ENCODE assay signal across 1 cellular context in the genomic region with DNA sequence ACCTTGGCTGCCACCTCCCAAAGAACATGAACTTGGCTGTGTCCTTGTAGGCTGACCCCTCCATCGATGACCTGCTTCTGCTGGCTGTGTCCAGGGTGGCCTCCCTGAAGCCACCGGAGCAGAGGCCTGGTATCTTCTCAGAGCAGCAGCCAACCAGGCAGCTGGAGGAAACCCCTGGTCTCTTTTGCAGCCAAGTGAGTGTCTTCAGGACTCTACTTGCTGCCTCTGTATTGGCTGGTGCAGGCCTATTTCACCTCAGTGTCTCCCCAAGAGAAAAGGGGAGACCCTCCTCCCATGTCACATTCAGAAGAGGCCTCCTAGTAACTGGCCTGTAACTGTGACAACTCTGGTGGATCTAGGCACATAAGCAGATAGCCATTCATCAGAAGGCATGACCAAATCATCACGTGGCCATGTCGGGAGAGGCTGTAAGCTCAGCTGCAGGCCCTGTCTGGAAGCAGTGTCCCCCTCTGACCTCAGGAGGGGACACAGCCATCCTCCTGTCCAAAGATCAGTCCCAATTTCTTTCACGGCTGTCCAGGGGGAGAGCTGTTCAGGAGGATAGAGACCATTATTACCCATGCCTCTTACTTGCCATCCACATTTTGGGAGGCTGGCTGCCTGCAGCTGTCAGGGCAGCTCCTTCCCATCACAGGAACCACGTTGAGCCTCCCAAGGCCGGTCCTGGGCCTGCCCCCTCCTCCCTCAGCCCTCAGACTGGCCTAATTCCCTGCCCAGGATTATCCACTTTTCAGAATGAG.
A peak's percentile ranks its signal among the peaks of the same experiment; 100 is the strongest.
TF ChIP-seq lines count a peak whose summit lies in the region.

No MANE protein-coding gene starts in this region.

TF ChIP-seq in HepG2, 621 proteins besides CTCF, POLR2A, EP300 and RAD21 (continued from another document and continues in another):
- TF ChIP-seq, protein P1, sequence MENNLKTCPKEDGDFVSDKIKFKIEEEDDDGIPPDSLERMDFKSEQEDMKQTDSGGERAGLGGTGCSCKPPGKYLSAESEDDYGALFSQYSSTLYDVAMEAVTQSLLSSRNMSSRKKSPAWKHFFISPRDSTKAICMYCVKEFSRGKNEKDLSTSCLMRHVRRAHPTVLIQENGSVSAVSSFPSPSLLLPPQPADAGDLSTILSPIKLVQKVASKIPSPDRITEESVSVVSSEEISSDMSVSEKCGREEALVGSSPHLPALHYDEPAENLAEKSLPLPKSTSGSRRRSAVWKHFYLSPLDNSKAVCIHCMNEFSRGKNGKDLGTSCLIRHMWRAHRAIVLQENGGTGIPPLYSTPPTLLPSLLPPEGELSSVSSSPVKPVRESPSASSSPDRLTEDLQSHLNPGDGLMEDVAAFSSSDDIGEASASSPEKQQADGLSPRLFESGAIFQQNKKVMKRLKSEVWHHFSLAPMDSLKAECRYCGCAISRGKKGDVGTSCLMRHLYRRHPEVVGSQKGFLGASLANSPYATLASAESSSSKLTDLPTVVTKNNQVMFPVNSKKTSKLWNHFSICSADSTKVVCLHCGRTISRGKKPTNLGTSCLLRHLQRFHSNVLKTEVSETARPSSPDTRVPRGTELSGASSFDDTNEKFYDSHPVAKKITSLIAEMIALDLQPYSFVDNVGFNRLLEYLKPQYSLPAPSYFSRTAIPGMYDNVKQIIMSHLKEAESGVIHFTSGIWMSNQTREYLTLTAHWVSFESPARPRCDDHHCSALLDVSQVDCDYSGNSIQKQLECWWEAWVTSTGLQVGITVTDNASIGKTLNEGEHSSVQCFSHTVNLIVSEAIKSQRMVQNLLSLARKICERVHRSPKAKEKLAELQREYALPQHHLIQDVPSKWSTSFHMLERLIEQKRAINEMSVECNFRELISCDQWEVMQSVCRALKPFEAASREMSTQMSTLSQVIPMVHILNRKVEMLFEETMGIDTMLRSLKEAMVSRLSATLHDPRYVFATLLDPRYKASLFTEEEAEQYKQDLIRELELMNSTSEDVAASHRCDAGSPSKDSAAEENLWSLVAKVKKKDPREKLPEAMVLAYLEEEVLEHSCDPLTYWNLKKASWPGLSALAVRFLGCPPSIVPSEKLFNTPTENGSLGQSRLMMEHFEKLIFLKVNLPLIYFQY (CRISPR knock-in tag; IDR thresholded peaks at IDR 0.05; ENCODE audit: borderline replicate concordance), result no peak
- TF ChIP-seq JUN (CRISPR knock-in tag; IDR thresholded peaks at IDR 0.05), result no peak; the same call in 1 of the 2 replicates
- TF ChIP-seq, protein P2, sequence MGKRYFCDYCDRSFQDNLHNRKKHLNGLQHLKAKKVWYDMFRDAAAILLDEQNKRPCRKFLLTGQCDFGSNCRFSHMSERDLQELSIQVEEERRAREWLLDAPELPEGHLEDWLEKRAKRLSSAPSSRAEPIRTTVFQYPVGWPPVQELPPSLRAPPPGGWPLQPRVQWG (CRISPR knock-in tag; IDR thresholded peaks at IDR 0.05; ENCODE audit: borderline replicate concordance, low read depth), result no peak
- TF ChIP-seq ZNF777 (CRISPR knock-in tag; IDR thresholded peaks at IDR 0.05), result no peak; the same call in 1 of the 2 replicates
- no peak for TF ChIP-seq PCBP1 (IDR thresholded peaks at IDR 0.05; ENCODE audit: borderline replicate concordance, low read depth, low read length)
- TF ChIP-seq, protein P3, sequence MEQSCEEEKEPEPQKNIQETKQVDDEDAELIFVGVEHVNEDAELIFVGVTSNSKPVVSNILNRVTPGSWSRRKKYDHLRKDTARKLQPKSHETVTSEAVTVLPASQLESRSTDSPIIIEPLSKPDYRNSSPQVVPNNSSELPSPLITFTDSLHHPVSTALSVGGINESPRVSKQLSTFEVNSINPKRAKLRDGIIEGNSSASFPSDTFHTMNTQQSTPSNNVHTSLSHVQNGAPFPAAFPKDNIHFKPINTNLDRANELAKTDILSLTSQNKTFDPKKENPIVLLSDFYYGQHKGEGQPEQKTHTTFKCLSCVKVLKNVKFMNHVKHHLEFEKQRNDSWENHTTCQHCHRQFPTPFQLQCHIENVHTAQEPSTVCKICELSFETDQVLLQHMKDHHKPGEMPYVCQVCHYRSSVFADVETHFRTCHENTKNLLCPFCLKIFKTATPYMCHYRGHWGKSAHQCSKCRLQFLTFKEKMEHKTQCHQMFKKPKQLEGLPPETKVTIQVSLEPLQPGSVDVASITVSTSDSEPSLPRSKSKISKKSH (CRISPR knock-in tag; IDR thresholded peaks at IDR 0.05; ENCODE audit: borderline replicate concordance), result peak; percentile 23; the same call in 1 of the 2 replicates
- no peak for TF ChIP-seq SOX13 (IDR thresholded peaks at IDR 0.05)
- TF ChIP-seq SOX13 (CRISPR knock-in tag; conservative IDR thresholded peaks at IDR 0.05 in 1 of 2, IDR thresholded peaks at IDR 0.05 in 1 of 2), result peak in 1 of 2 experiments; percentile 62; a peak in 2 of 4 replicates
- no peak for TF ChIP-seq RFXANK (CRISPR knock-in tag; IDR thresholded peaks at IDR 0.05)
- TF ChIP-seq HNRNPLL (IDR thresholded peaks at IDR 0.05; ENCODE audit: low read depth, low read length, poor library complexity, severe bottlenecking), result no peak
- TF ChIP-seq HIVEP1 (CRISPR knock-in tag; IDR thresholded peaks at IDR 0.05), result no peak
- TF ChIP-seq PAX8 (CRISPR knock-in tag; IDR thresholded peaks at IDR 0.05; ENCODE audit: borderline replicate concordance), result no peak
- no peak for TF ChIP-seq HOXA7 (CRISPR knock-in tag; IDR thresholded peaks at IDR 0.05)
- peak; percentile 64; the same call in 1 of the 2 replicates for TF ChIP-seq ATF7-NPFF (CRISPR knock-in tag; IDR thresholded peaks at IDR 0.05; ENCODE audit: low read depth)
- no peak for TF ChIP-seq SETDB1 (CRISPR knock-in tag; IDR thresholded peaks at IDR 0.05; ENCODE audit: borderline replicate concordance)
- TF ChIP-seq ZNF773 (CRISPR knock-in tag; IDR thresholded peaks at IDR 0.05; ENCODE audit: borderline replicate concordance), result no peak
- TF ChIP-seq, protein P4, sequence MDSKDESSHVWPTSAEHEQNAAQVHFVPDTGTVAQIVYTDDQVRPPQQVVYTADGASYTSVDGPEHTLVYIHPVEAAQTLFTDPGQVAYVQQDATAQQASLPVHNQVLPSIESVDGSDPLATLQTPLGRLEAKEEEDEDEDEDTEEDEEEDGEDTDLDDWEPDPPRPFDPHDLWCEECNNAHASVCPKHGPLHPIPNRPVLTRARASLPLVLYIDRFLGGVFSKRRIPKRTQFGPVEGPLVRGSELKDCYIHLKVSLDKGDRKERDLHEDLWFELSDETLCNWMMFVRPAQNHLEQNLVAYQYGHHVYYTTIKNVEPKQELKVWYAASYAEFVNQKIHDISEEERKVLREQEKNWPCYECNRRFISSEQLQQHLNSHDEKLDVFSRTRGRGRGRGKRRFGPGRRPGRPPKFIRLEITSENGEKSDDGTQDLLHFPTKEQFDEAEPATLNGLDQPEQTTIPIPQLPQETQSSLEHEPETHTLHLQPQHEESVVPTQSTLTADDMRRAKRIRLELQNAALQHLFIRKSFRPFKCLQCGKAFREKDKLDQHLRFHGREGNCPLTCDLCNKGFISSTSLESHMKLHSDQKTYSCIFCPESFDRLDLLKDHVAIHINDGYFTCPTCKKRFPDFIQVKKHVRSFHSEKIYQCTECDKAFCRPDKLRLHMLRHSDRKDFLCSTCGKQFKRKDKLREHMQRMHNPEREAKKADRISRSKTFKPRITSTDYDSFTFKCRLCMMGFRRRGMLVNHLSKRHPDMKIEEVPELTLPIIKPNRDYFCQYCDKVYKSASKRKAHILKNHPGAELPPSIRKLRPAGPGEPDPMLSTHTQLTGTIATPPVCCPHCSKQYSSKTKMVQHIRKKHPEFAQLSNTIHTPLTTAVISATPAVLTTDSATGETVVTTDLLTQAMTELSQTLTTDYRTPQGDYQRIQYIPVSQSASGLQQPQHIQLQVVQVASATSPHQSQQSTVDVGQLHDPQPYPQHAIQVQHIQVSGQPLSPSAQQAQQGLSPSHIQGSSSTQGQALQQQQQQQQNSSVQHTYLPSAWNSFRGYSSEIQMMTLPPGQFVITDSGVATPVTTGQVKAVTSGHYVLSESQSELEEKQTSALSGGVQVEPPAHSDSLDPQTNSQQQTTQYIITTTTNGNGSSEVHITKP (CRISPR knock-in tag; IDR thresholded peaks at IDR 0.05; ENCODE audit: low read depth), result no peak
- TF ChIP-seq ISX (CRISPR knock-in tag; conservative IDR thresholded peaks at IDR 0.05), result no peak
- TF ChIP-seq, protein P5, sequence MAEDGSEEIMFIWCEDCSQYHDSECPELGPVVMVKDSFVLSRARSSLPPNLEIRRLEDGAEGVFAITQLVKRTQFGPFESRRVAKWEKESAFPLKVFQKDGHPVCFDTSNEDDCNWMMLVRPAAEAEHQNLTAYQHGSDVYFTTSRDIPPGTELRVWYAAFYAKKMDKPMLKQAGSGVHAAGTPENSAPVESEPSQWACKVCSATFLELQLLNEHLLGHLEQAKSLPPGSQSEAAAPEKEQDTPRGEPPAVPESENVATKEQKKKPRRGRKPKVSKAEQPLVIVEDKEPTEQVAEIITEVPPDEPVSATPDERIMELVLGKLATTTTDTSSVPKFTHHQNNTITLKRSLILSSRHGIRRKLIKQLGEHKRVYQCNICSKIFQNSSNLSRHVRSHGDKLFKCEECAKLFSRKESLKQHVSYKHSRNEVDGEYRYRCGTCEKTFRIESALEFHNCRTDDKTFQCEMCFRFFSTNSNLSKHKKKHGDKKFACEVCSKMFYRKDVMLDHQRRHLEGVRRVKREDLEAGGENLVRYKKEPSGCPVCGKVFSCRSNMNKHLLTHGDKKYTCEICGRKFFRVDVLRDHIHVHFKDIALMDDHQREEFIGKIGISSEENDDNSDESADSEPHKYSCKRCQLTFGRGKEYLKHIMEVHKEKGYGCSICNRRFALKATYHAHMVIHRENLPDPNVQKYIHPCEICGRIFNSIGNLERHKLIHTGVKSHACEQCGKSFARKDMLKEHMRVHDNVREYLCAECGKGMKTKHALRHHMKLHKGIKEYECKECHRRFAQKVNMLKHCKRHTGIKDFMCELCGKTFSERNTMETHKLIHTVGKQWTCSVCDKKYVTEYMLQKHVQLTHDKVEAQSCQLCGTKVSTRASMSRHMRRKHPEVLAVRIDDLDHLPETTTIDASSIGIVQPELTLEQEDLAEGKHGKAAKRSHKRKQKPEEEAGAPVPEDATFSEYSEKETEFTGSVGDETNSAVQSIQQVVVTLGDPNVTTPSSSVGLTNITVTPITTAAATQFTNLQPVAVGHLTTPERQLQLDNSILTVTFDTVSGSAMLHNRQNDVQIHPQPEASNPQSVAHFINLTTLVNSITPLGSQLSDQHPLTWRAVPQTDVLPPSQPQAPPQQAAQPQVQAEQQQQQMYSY (CRISPR knock-in tag; IDR thresholded peaks at IDR 0.05), result no peak
- TF ChIP-seq NFE2L2 (IDR thresholded peaks at IDR 0.05; ENCODE audit: low read length), result no peak
- TF ChIP-seq PAF1 (CRISPR knock-in tag; IDR thresholded peaks at IDR 0.05), result no peak
- no peak for TF ChIP-seq DPF2 (CRISPR knock-in tag; IDR thresholded peaks at IDR 0.05; ENCODE audit: borderline replicate concordance, low read depth)
- TF ChIP-seq ZFP36L2 (CRISPR knock-in tag; IDR thresholded peaks at IDR 0.05), result no peak
- no peak for TF ChIP-seq MLLT10 (CRISPR knock-in tag; IDR thresholded peaks at IDR 0.05)
- no peak for TF ChIP-seq ZBTB1 (CRISPR knock-in tag; IDR thresholded peaks at IDR 0.05; ENCODE audit: borderline replicate concordance)
- TF ChIP-seq SP140L (CRISPR knock-in tag; IDR thresholded peaks at IDR 0.05; ENCODE audit: borderline replicate concordance), result no peak
- TF ChIP-seq, protein P6, sequence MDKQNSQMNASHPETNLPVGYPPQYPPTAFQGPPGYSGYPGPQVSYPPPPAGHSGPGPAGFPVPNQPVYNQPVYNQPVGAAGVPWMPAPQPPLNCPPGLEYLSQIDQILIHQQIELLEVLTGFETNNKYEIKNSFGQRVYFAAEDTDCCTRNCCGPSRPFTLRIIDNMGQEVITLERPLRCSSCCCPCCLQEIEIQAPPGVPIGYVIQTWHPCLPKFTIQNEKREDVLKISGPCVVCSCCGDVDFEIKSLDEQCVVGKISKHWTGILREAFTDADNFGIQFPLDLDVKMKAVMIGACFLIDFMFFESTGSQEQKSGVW (CRISPR knock-in tag; IDR thresholded peaks at IDR 0.05; ENCODE audit: borderline replicate concordance), result no peak
- TF ChIP-seq ZNF7 (CRISPR knock-in tag; IDR thresholded peaks at IDR 0.05), result no peak
- TF ChIP-seq HOXA3 (CRISPR knock-in tag; IDR thresholded peaks at IDR 0.05), result peak; percentile 92
- TF ChIP-seq, protein P7, sequence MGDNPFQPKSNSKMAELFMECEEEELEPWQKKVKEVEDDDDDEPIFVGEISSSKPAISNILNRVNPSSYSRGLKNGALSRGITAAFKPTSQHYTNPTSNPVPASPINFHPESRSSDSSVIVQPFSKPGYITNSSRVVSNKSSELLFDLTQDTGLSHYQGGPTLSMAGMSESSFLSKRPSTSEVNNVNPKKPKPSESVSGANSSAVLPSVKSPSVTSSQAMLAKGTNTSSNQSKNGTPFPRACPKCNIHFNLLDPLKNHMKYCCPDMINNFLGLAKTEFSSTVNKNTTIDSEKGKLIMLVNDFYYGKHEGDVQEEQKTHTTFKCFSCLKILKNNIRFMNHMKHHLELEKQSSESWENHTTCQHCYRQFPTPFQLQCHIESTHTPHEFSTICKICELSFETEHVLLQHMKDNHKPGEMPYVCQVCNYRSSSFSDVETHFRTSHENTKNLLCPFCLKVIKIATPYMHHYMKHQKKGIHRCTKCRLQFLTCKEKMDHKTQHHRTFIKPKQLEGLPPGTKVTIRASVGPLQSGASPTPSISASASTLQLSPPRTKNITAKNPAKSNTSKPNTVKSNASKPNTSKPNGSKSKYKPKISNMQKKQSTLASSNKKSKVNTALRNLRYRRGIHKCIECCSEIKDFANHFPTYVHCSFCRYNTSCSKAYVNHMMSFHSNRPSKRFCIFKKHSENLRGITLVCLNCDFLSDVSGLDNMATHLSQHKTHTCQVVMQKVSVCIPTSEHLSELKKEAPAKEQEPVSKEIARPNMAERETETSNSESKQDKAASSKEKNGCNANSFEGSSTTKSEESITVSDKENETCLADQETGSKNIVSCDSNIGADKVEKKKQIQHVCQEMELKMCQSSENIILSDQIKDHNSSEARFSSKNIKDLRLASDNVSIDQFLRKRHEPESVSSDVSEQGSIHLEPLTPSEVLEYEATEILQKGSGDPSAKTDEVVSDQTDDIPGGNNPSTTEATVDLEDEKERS (CRISPR knock-in tag; IDR thresholded peaks at IDR 0.05), result peak; percentile 87
- peak; percentile 86 for TF ChIP-seq ESRRA (CRISPR knock-in tag; IDR thresholded peaks at IDR 0.05; ENCODE audit: low read depth)
- no peak for TF ChIP-seq HOXA5 (CRISPR knock-in tag; IDR thresholded peaks at IDR 0.05)
- TF ChIP-seq PHF21A (CRISPR knock-in tag; IDR thresholded peaks at IDR 0.05), result peak; percentile 57; the same call in 1 of the 2 replicates
- no peak for TF ChIP-seq ZNF136 (CRISPR knock-in tag; IDR thresholded peaks at IDR 0.05; ENCODE audit: low read depth)
